In genomic region chr16:61936522-61936921, GRCh38 we compare ENCODE assay signal across 14 cellular contexts.
DNase-seq lines count a peak whose midpoint lies in the region; ATAC-seq and TF ChIP-seq lines count a peak whose summit lies in the region.
"Had no signal": no experiment of that assay in that cellular context is flagged by ENCODE, and none has a peak within 500 bp of the region (broad histone marks: within the 10 kb centered on the region; RNA-seq: fewer than 3 reads in every experiment).

No MANE protein-coding gene starts in this region.

- no peaks in the 10 kb centered on the region for H3K9me2 ChIP-seq in SK-N-SH

- H3K27ac ChIP-seq in SK-N-SH (ENCODE audit: low read depth in 2 of 2, low read length in 1 of 2) (no peak overlapping the region), gastrocnemius medialis (no peak overlapping the region)

- 50% methylated on average over 2 of the region's 2 CpGs for WGBS in SK-N-SH (ENCODE audit: low lambda C conversion rate)

- peak; percentile 41 for TF ChIP-seq CTCF in SK-N-SH (IDR thresholded peaks at IDR 0.05)
- no peak for TF ChIP-seq CTCF in gastrocnemius medialis (IDR thresholded peaks at IDR 0.05 in 4 of 5, conservative IDR thresholded peaks at IDR 0.05 in 1 of 5)

- no peak overlapping the region for H3K4me2 ChIP-seq in SK-N-SH

- peak; percentile 36; the same call in 1 of the 2 replicates for TF ChIP-seq RAD21 in SK-N-SH (IDR thresholded peaks at IDR 0.05; ENCODE audit: low read length)

- H3K27me3 ChIP-seq in SK-N-SH (ENCODE audit: insufficient read depth), result no peaks in the 10 kb centered on the region
- no peaks in the 10 kb centered on the region for H3K27me3 ChIP-seq in gastrocnemius medialis

- CTCF ChIA-PET in SK-N-SH (lab: Yijun Ruan, JAX), result interaction anchor here (1.5 kb wide), 1 partner anchor 12 kb away, joined by 6 read pairs; no protein-coding TSS in a partner anchor

- H3F3A ChIP-seq in SK-N-SH (replicated peaks; ENCODE audit: insufficient read depth), result no peaks in the 10 kb centered on the region

- H2AFZ ChIP-seq in SK-N-SH (ENCODE audit: low read depth), result no peak overlapping the region

- ATAC-seq in SK-N-SH treated with all-trans-retinoic acid at 6 μM for 48 hours (no peak), HG03280 (IDR thresholded peaks at IDR 0.05; ENCODE audit: unreplicated experiment) (no peak), gastrocnemius medialis (no peak)
- ATAC-seq in stimulated activated effector memory CD8-positive, alpha-beta T cell treated with anti-CD3 and anti-CD28 coated beads, Interleukin-12 subunit alpha, Interleukin-12 subunit beta, amount 100 ng/mL, for 72 hours, result no peak
- ATAC-seq: activated T-cell treated with anti-CD3 and anti-CD28 coated beads, Interleukin-2, amount 50 U/mL, for 4 hours had no signal

- H4K20me1 ChIP-seq in SK-N-SH (ENCODE audit: insufficient read depth), result no peaks in the 10 kb centered on the region

- no peaks in the 10 kb centered on the region for H3K9me3 ChIP-seq in SK-N-SH
- H3K9me3 ChIP-seq in gastrocnemius medialis, result no peaks in the 10 kb centered on the region

- no peaks in the 10 kb centered on the region for H3K79me2 ChIP-seq in SK-N-SH (ENCODE audit: insufficient read depth)

- no peak overlapping the region for H3K27ac Mint-ChIP-seq in stimulated activated effector memory CD8-positive, alpha-beta T cell treated with anti-CD3 and anti-CD28 coated beads, Interleukin-12 subunit alpha, Interleukin-12 subunit beta, amount 100 ng/mL, for 72 hours

- H3K4me3 ChIP-seq in SK-N-SH (ENCODE audit: low read depth in 2 of 2, low read length in 1 of 2) (no peak overlapping the region), gastrocnemius medialis (no peak overlapping the region)

- in situ Hi-C loops in gastrocnemius medialis (cut with MboI; ENCODE audit: low sequenced_read_pairs in 4 of 4), result loop anchor here in 1 of 4 donors (25.0 kb wide), 1 partner anchor 99 kb away; no protein-coding TSS in a partner anchor

- TF ChIP-seq POLR2A in gastrocnemius medialis (IDR thresholded peaks at IDR 0.05), result no peak

- H3K4me1 ChIP-seq in SK-N-SH (ENCODE audit: control insufficient read depth in 1 of 2, insufficient read depth in 2 of 2, low read depth in 1 of 2, low read length in 1 of 2) (no peaks in the 10 kb centered on the region), gastrocnemius medialis (no peaks in the 10 kb centered on the region)

- POLR2A ChIA-PET in SK-N-SH (lab: Yijun Ruan, JAX), result no interaction called here

- H3K9me3 Mint-ChIP-seq in stimulated activated effector memory CD8-positive, alpha-beta T cell treated with anti-CD3 and anti-CD28 coated beads, Interleukin-12 subunit alpha, Interleukin-12 subunit beta, amount 100 ng/mL, for 72 hours, result peaks cover 9% of the 10 kb centered on the region

- no peaks in the 10 kb centered on the region for H3K4me1 Mint-ChIP-seq in stimulated activated effector memory CD8-positive, alpha-beta T cell treated with anti-CD3 and anti-CD28 coated beads, Interleukin-12 subunit alpha, Interleukin-12 subunit beta, amount 100 ng/mL, for 72 hours

- H3K4me3 Mint-ChIP-seq in stimulated activated effector memory CD8-positive, alpha-beta T cell treated with anti-CD3 and anti-CD28 coated beads, Interleukin-12 subunit alpha, Interleukin-12 subunit beta, amount 100 ng/mL, for 72 hours, result no peak overlapping the region
- H3K4me3 Mint-ChIP-seq: activated T-cell treated with anti-CD3 and anti-CD28 coated beads, Interleukin-2, amount 50 U/mL, for 4 hours had no signal

- H3K36me3 ChIP-seq in SK-N-SH (replicated peaks in 1 of 2; ENCODE audit: control insufficient read depth in 1 of 2, insufficient read depth in 2 of 2, low read length in 1 of 2) (no peaks in the 10 kb centered on the region), gastrocnemius medialis (no peaks in the 10 kb centered on the region)

- no peak overlapping the region for H3K9ac ChIP-seq in SK-N-SH

- intact Hi-C loops in gastrocnemius medialis (cut with DNase I; ENCODE audit: low total_unique reads), result no loop called here

- H3K36me3 Mint-ChIP-seq in stimulated activated effector memory CD8-positive, alpha-beta T cell treated with anti-CD3 and anti-CD28 coated beads, Interleukin-12 subunit alpha, Interleukin-12 subunit beta, amount 100 ng/mL, for 72 hours, result no peaks in the 10 kb centered on the region

- TF ChIP-seq EP300 in SK-N-SH (IDR thresholded peaks at IDR 0.05; ENCODE audit: borderline replicate concordance in 1 of 2, low read depth in 1 of 2, low read length in 1 of 2), result no peak

- DNase-seq in SK-N-SH (peak; percentile 22), RPMI8226 (peak; percentile 12), globus pallidus (ENCODE audit: low spot score) (peak; percentile 45), superior temporal gyrus (ENCODE audit: extremely low spot score) (peak; percentile 56), gastrocnemius medialis (no peak)
- DNase-seq in stimulated activated effector memory CD8-positive, alpha-beta T cell treated with anti-CD3 and anti-CD28 coated beads, Interleukin-12 subunit alpha, Interleukin-12 subunit beta, amount 100 ng/mL, for 72 hours (ENCODE audit: low spot score in 2 of 2), result no peak
- DNase-seq: activated T-cell treated with anti-CD3 and anti-CD28 coated beads, Interleukin-2, amount 50 U/mL, for 4 hours; aorta; GF-D8; NCI-H1930; SHP77 treated with DMSO at 0.1 percent for 48 hours; small intestine had no signal

TF ChIP-seq in SK-N-SH, 30 proteins besides CTCF, POLR2A, EP300 and RAD21:
- no peak for TF ChIP-seq IRF3 (IDR thresholded peaks at IDR 0.05; ENCODE audit: low read depth, low read length)
- peak; percentile 7; the same call in 1 of the 2 replicates for TF ChIP-seq SMC3 (IDR thresholded peaks at IDR 0.05; ENCODE audit: low read depth, low read length)
- no peak for TF ChIP-seq JUND (IDR thresholded peaks at IDR 0.05)
- TF ChIP-seq TCF12 (IDR thresholded peaks at IDR 0.05), result no peak
- no peak for TF ChIP-seq TEAD4 (IDR thresholded peaks at IDR 0.05; ENCODE audit: borderline replicate concordance, insufficient read depth)
- TF ChIP-seq FOXJ3 (CRISPR knock-in tag; IDR thresholded peaks at IDR 0.05), result no peak
- no peak for TF ChIP-seq USF2 (IDR thresholded peaks at IDR 0.05; ENCODE audit: borderline replicate concordance, low read depth, low read length)

TF ChIP-seq in SK-N-SH treated with all-trans-retinoic acid at 6 μM for 48 hours, 23 proteins besides CTCF, POLR2A, EP300 and RAD21:
- TF ChIP-seq GLIS3 (CRISPR knock-in tag; IDR thresholded peaks at IDR 0.05) (no peak), TOX (CRISPR knock-in tag; IDR thresholded peaks at IDR 0.05; ENCODE audit: borderline replicate concordance) (no peak)

Comparison
In these comparisons a context has a peak if more than half of its experiments do, and no peak if none do; other contexts are left out.
1. DNase-seq: peak in SK-N-SH (single experiment), RPMI8226 (single experiment), globus pallidus (single experiment) and superior temporal gyrus (single experiment); none in stimulated activated effector memory CD8-positive, alpha-beta T cell treated with anti-CD3 and anti-CD28 coated beads, Interleukin-12 subunit alpha, Interleukin-12 subunit beta, amount 100 ng/mL, for 72 hours (0 of 2) and gastrocnemius medialis (0 of 2).